Comparison of ENCODE assay signal across 20 cellular contexts in the genomic region with DNA sequence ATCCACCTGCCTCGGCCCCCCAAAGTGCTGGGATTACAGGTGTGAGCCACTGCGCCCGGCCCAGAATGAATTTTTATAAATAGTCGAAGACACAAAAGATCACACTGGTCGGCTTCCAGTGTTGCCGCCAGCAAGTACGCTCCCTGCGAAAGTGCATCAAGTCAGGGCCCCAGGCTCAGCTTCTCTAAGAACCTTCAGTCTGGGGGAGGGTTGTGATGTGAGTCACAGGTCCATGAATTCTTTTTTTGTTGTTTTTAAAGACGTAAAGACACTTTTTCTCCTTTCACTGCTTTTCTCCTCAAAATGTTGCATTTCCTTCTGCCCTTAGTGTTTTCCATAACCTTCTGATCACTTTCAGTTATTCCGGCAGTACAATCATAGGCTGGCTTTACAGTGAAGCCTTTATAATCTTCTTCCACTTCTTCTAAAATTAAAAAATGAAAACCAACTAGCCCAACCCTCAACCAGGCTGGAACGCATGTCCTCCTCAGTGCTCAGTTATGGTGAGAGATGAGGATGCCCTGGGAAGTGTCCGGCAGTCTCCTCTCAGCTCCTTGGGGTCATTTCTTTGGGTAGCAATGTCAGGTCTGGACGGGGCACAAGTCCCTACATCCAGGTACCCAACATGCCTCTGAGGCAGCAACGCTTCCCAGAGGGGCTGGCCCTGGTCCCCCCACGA.
DNase-seq lines count a peak whose midpoint lies in the region; ATAC-seq and TF ChIP-seq lines count a peak whose summit lies in the region.
"Had no signal": no experiment of that assay in that cellular context is flagged by ENCODE, and none has a peak within 500 bp of the region (broad histone marks: within the 10 kb centered on the region; RNA-seq: fewer than 3 reads in every experiment).

No MANE protein-coding gene starts in this region.

- intact Hi-C loops in IMR-90 (cut with micrococcal nuclease): no loop called here

- H3K9ac ChIP-seq in IMR-90 (ENCODE audit: low read depth, low read length): no peak overlapping the region

- H3K14ac ChIP-seq in IMR-90 (replicated peaks; ENCODE audit: low read depth, low read length): no peak overlapping the region

- peaks cover 14% of the 10 kb centered on the region for H3K9me1 ChIP-seq in IMR-90 (ENCODE audit: insufficient read depth, low read length)

- BruUV-seq in IMR-90 (replicated peaks; lab: Mats Ljungman, UMichigan): no TSS peak

- no peak overlapping the region for H3K4ac ChIP-seq in IMR-90 (ENCODE audit: low read depth, low read length)

- no peak overlapping the region for H2BK20ac ChIP-seq in IMR-90 (ENCODE audit: low read depth, low read length)

- H2BK120ac ChIP-seq in IMR-90 (ENCODE audit: low read depth, low read length): no peak overlapping the region

- no peak overlapping the region for H2AK9ac ChIP-seq in IMR-90 (replicated peaks; ENCODE audit: low read depth, low read length, poor library complexity)

- H2BK5ac ChIP-seq in IMR-90 (ENCODE audit: low read depth, low read length, poor library complexity, severe bottlenecking): no peak overlapping the region

- peaks cover 28% of the 10 kb centered on the region for H3K36me3 ChIP-seq in IMR-90 (ENCODE audit: control insufficient read depth, insufficient read depth, low read length)

- H3K27ac ChIP-seq in IMR-90 (ENCODE audit: insufficient read depth, low read length): no peak overlapping the region
- H3K27ac ChIP-seq: prostate gland, skin epidermis, tibial artery had no signal

- no peak overlapping the region for H3K4me2 ChIP-seq in IMR-90 (ENCODE audit: low read depth, low read length)

- dilution Hi-C loops in IMR-90 (cut with HindIII; ENCODE audit: low sequenced_read_pairs, unreplicated experiment): no loop called here

- no peak overlapping the region for H2AK5ac ChIP-seq in IMR-90 (ENCODE audit: low read depth, low read length)

- TF ChIP-seq CTCF in IMR-90 (conservative IDR thresholded peaks at IDR 0.05; ENCODE audit: low read depth, low read length) (no peak), choroid plexus epithelial cell (conservative IDR thresholded peaks at IDR 0.05; ENCODE audit: low read depth, low read length) (no peak)

- no peaks in the 10 kb centered on the region for H3K27me3 ChIP-seq in IMR-90 (ENCODE audit: control insufficient read depth, insufficient read depth, low read length)
- H3K27me3 ChIP-seq: tibial artery had no signal

- H4K5ac ChIP-seq in IMR-90 (ENCODE audit: low read depth, low read length): no peak overlapping the region

- H4K8ac ChIP-seq in IMR-90 (ENCODE audit: low read depth in 2 of 2, low read length in 2 of 2): no peak overlapping the region

- 100% methylated on average over 1 of the region's 15 CpGs; no CpG with 5 or more reads in 1 of the 2 experiments for WGBS in IMR-90 (ENCODE audit: extremely low coverage in 2 of 2, insufficient read length in 1 of 2), 2 experiments

- TF ChIP-seq POLR2A in IMR-90 (IDR thresholded peaks at IDR 0.05; ENCODE audit: low read depth, low read length): no peak

- peaks cover 0 to 32% of the 10 kb centered on the region in 2 experiments; a peak in 3 of 4 replicates for H3K79me1 ChIP-seq in IMR-90 (ENCODE audit: low read depth in 1 of 2, low read length in 2 of 2)

- peaks cover 2% of the 10 kb centered on the region for H3K4me1 ChIP-seq in IMR-90 (ENCODE audit: control insufficient read depth, insufficient read depth, low read length)
- H3K4me1 ChIP-seq: prostate gland, tibial artery had no signal

- ATAC-seq in IMR-90 (ENCODE audit: low read depth) (peak; percentile 52), HG03139 (IDR thresholded peaks at IDR 0.05; ENCODE audit: unreplicated experiment) (no peak), HG02885 (IDR thresholded peaks at IDR 0.05; ENCODE audit: poor library complexity, unreplicated experiment) (no peak)
- ATAC-seq: Right ventricle myocardium inferior; stimulated activated naive CD8-positive, alpha-beta T cell treated with anti-CD3 and anti-CD28 coated beads, Interleukin-15, Interleukin-2, amounts not matched to agents 100 U/mL and 50 U/mL, for 24 hours had no signal

- no peaks in the 10 kb centered on the region for H3K9me3 ChIP-seq in IMR-90 (ENCODE audit: control insufficient read depth, insufficient read depth, low read length)
- H3K9me3 ChIP-seq: prostate gland, tibial artery had no signal

- no peak overlapping the region for H2BK15ac ChIP-seq in IMR-90 (ENCODE audit: low read depth, low read length)

- no peak overlapping the region for H2AFZ ChIP-seq in IMR-90 (replicated peaks; ENCODE audit: low read length, poor library complexity)

- in situ Hi-C loops in IMR-90 (cut with MboI; ENCODE audit: low sequenced_read_pairs): no loop called here

- H3K56ac ChIP-seq in IMR-90 (ENCODE audit: extremely low read depth, insufficient read depth, low read length): no peak overlapping the region

- no peak overlapping the region for H3K18ac ChIP-seq in IMR-90 (ENCODE audit: low read depth, low read length)

- CTCF ChIA-PET in IMR-90 (lab: Yijun Ruan, JAX): interaction anchor here (0.6 kb wide), 1 partner anchor 75 kb away, joined by 5 read pairs; no protein-coding TSS in a partner anchor

- no peak overlapping the region for H3K4me3 ChIP-seq in IMR-90 (ENCODE audit: insufficient read depth, low read depth, low read length)
- H3K4me3 ChIP-seq in choroid plexus epithelial cell (ENCODE audit: low read depth, low read length): no peak overlapping the region
- H3K4me3 ChIP-seq: prostate gland, skin epidermis, tibial artery had no signal

- H4K91ac ChIP-seq in IMR-90 (ENCODE audit: insufficient read depth, low read depth, low read length): no peak overlapping the region

- H4K20me1 ChIP-seq in IMR-90 (ENCODE audit: insufficient read depth, low read length): peaks cover 4% of the 10 kb centered on the region

- H3K23ac ChIP-seq in IMR-90 (ENCODE audit: low read depth, low read length): no peak overlapping the region

- TF ChIP-seq RAD21 in IMR-90 (IDR thresholded peaks at IDR 0.05; ENCODE audit: low read length): no peak

- DNase-seq in EL (peak; percentile 56), IMR-90 (peak; percentile 59), choroid plexus epithelial cell (ENCODE audit: low read depth) (peak; percentile 65), non-pigmented ciliary epithelial cell (ENCODE audit: low read depth) (peak; percentile 18)
- no peak for DNase-seq in stimulated activated CD4-positive, alpha-beta T cell treated with anti-CD3 and anti-CD28 coated beads, Interleukin-2, amount 100 ng/mL, for 48 hours
- DNase-seq: activated CD4-positive, alpha-beta T cell treated with anti-CD3 and anti-CD28 coated beads for 4 hours; activated CD8-positive, alpha-beta memory T cell treated with anti-CD3 and anti-CD28 coated beads, Interleukin-2, amount 50 U/mL, for 4 hours; activated gamma-delta T cell treated with Interleukin-2 at 50 U/mL for 16 hours; amygdala; central memory CD4-positive, alpha-beta T cell; mesendoderm; NCI-H1694 treated with DMSO at 0.1 percent for 48 hours; stimulated activated CD4-positive, alpha-beta T cell treated with anti-CD3 and anti-CD28 coated beads, Interleukin-4, amount 100 ng/mL, for 1 hour; stimulated activated naive CD8-positive, alpha-beta T cell treated with anti-CD3 and anti-CD28 coated beads, Interleukin-15, Interleukin-2, amounts not matched to agents 100 U/mL and 50 U/mL, for 24 hours; tibial artery had no signal

- POLR2A ChIA-PET in IMR-90 (lab: Charles Lee; ENCODE audit: unreplicated experiment): no interaction called here

TF ChIP-seq in IMR-90, 13 proteins besides CTCF, POLR2A, EP300 and RAD21:
- TF ChIP-seq CHD1 (IDR thresholded peaks at IDR 0.05; ENCODE audit: low read depth, low read length): no peak
- TF ChIP-seq MAFK (IDR thresholded peaks at IDR 0.05; ENCODE audit: low read depth, low read length): no peak
- no peak for TF ChIP-seq FOS (IDR thresholded peaks at IDR 0.05; ENCODE audit: low read depth, low read length)
- no peak for TF ChIP-seq MXI1 (IDR thresholded peaks at IDR 0.05; ENCODE audit: borderline replicate concordance, low read depth, low read length)
- TF ChIP-seq SMC3 (IDR thresholded peaks at IDR 0.05; ENCODE audit: low read depth, low read length): no peak
- TF ChIP-seq BHLHE40 (IDR thresholded peaks at IDR 0.05; ENCODE audit: low read depth, low read length): no peak
- no peak for TF ChIP-seq NFE2L2 (IDR thresholded peaks at IDR 0.05; ENCODE audit: low read depth, low read length)
- no peak for TF ChIP-seq MAZ (IDR thresholded peaks at IDR 0.05; ENCODE audit: borderline replicate concordance, low read depth, low read length)
- TF ChIP-seq, protein P1, sequence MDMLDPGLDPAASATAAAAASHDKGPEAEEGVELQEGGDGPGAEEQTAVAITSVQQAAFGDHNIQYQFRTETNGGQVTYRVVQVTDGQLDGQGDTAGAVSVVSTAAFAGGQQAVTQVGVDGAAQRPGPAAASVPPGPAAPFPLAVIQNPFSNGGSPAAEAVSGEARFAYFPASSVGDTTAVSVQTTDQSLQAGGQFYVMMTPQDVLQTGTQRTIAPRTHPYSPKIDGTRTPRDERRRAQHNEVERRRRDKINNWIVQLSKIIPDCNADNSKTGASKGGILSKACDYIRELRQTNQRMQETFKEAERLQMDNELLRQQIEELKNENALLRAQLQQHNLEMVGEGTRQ (IDR thresholded peaks at IDR 0.05; ENCODE audit: low read depth, low read length): no peak
- no peak for TF ChIP-seq CEBPB (IDR thresholded peaks at IDR 0.05; ENCODE audit: low read depth, low read length)
- TF ChIP-seq, protein P2, sequence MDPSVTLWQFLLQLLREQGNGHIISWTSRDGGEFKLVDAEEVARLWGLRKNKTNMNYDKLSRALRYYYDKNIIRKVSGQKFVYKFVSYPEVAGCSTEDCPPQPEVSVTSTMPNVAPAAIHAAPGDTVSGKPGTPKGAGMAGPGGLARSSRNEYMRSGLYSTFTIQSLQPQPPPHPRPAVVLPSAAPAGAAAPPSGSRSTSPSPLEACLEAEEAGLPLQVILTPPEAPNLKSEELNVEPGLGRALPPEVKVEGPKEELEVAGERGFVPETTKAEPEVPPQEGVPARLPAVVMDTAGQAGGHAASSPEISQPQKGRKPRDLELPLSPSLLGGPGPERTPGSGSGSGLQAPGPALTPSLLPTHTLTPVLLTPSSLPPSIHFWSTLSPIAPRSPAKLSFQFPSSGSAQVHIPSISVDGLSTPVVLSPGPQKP (IDR thresholded peaks at IDR 0.05; ENCODE audit: borderline replicate concordance, low read depth, low read length): no peak
- TF ChIP-seq RCOR1 (IDR thresholded peaks at IDR 0.05; ENCODE audit: insufficient replicate concordance, low read length): no peak
- TF ChIP-seq RFX5 (IDR thresholded peaks at IDR 0.05; ENCODE audit: low read depth, low read length): no peak

Comparison
In these comparisons a context has a peak if more than half of its experiments do, and no peak if none do; other contexts are left out.
1. DNase-seq: peak in EL (single experiment), IMR-90 (single experiment), choroid plexus epithelial cell (single experiment) and non-pigmented ciliary epithelial cell (single experiment); none in stimulated activated CD4-positive, alpha-beta T cell treated with anti-CD3 and anti-CD28 coated beads, Interleukin-2, amount 100 ng/mL, for 48 hours (0 of 2).